Comparison of ENCODE assay signal across 7 cellular contexts in genomic region chr1:1407101-1407956, GRCh38.
DNase-seq lines count a peak whose midpoint lies in the region; ATAC-seq and TF ChIP-seq lines count a peak whose summit lies in the region.

Gene MRPL20, minus strand, starts transcription at chr1:1407293. Its CDS starts 76 bp downstream, at chr1:1407217.

- H3K4me3 ChIP-seq in astrocyte of the cerebellum (ENCODE audit: low read depth, low read length) (peak within 1 kb of the TSS; percentile 92), retinal pigment epithelial cell (ENCODE audit: low read length) (peak within 1 kb of the TSS; percentile 85)

- ATAC-seq in GM18511 (IDR thresholded peaks at IDR 0.05; ENCODE audit: unreplicated experiment) (peak; percentile 93), HG03025 (IDR thresholded peaks at IDR 0.05; ENCODE audit: low FRiP score, unreplicated experiment) (peak; percentile 63)

- peak; percentile 88 to 92 for DNase-seq in NCI-H2081 (lab: John Stamatoyannopoulos, UW)
- peak; percentile 95 for DNase-seq in T-helper 9 cell
- DNase-seq in astrocyte of the cerebellum (ENCODE audit: low read depth): peak; percentile 65
- peak; percentile 81 to 89 for DNase-seq in hippocampal formation (lab: John Stamatoyannopoulos, UW)
- DNase-seq in retinal pigment epithelial cell (ENCODE audit: low read depth): peak; percentile 61

- no peak for TF ChIP-seq CTCF in astrocyte of the cerebellum (IDR thresholded peaks at IDR 0.05; ENCODE audit: low read depth, low read length, missing control alignments)
- no peak for TF ChIP-seq CTCF in retinal pigment epithelial cell (conservative IDR thresholded peaks at IDR 0.05; ENCODE audit: low read depth, low read length)

- in situ Hi-C loops in astrocyte of the cerebellum (cut with HindIII; ENCODE audit: low sequenced_read_pairs): no loop called here

Comparison
In these comparisons a context has a peak if more than half of its experiments do, and no peak if none do; other contexts are left out.
1. Peak in every context shown above with its lines: DNase-seq, ATAC-seq and H3K4me3 ChIP-seq.